In the genomic region with DNA sequence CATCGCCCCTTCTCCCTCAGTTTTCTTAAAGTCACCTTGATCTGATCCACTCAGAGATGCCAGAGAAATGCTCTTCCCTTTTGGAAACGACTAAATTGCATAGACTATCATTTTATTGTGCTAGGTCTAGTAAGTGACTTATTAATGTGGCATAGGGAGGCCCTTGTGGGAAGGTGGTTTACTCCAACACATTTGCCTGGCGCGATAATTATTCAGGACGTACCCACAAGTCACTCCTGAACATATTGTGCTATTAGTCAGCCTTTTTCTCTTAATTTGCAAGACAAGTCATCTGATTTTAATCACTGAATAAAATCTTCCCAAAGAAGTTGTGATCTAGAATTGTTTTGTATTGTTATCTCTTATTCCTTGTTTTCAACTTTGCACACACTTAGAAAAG, we compare ENCODE assay signal across 1 cellular context.
TF ChIP-seq lines count a peak whose summit lies in the region.

No MANE protein-coding gene starts in this region.

TF ChIP-seq in HEK293, 187 proteins besides CTCF, POLR2A, EP300 and RAD21 (continued from another document):
- TF ChIP-seq, protein P1, sequence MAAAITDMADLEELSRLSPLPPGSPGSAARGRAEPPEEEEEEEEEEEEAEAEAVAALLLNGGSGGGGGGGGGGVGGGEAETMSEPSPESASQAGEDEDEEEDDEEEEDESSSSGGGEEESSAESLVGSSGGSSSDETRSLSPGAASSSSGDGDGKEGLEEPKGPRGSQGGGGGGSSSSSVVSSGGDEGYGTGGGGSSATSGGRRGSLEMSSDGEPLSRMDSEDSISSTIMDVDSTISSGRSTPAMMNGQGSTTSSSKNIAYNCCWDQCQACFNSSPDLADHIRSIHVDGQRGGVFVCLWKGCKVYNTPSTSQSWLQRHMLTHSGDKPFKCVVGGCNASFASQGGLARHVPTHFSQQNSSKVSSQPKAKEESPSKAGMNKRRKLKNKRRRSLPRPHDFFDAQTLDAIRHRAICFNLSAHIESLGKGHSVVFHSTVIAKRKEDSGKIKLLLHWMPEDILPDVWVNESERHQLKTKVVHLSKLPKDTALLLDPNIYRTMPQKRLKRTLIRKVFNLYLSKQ (tag by site-specific recombination; IDR thresholded peaks at IDR 0.05; ENCODE audit: borderline replicate concordance), result no peak
- TF ChIP-seq ZNF433 (tag by site-specific recombination; IDR thresholded peaks at IDR 0.05; ENCODE audit: low read depth), result no peak
- TF ChIP-seq ZNF707 (tag by site-specific recombination; IDR thresholded peaks at IDR 0.05), result no peak
- TF ChIP-seq ZXDB (tag by site-specific recombination; IDR thresholded peaks at IDR 0.05), result no peak
- no peak for TF ChIP-seq SALL2 (tag by site-specific recombination; IDR thresholded peaks at IDR 0.05; ENCODE audit: borderline replicate concordance)
- no peak for TF ChIP-seq KLF16 (tag by site-specific recombination; IDR thresholded peaks at IDR 0.05)
- TF ChIP-seq SP7 (tag by site-specific recombination; IDR thresholded peaks at IDR 0.05), result 0 out of 2 replicates have a peak, but pooled peaks have one; percentile 12
- TF ChIP-seq WT1 (tag by site-specific recombination; IDR thresholded peaks at IDR 0.05), result no peak
